Comparison of ENCODE assay signal across 21 cellular contexts in the genomic region with DNA sequence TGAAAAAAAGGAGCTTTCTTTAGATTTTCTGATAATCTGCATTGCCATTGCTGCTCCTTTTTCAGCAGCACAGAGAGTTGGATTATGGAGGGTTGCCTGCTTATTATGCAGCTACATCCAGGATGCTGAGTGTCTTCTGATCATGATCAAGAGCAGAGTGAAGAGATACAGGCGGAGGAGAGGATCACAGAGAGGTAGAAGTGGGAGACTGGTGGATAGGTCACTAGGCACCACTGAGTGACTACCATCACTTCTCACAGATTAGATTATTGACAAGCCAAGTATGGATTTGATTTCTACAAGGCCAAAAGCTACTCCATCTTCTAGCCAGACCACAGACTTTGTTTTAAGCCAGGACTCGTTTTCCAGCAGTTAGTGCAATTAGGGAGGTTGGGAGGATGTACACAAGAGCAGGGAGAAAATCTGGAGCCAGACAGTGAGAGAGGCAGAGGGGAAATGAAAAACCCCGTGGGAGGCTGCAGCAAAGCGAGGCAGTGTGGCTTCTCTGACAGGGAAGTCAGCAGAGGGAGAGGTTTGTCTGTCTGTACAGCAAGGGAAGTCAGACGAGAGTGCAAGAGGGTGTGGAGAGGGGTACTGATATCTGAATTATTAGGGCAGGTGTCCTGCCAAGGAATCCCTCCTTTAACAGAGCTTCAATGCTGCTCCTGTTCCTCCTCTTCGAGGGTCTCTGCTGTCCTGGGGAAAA. TPM values are rescaled to one million over a fixed set of nuclear protein-coding genes. Genes with fewer than 3 reads are reported as not detected.
DNase-seq lines count a peak whose midpoint lies in the region; TF ChIP-seq lines count a peak whose summit lies in the region.
"Had no signal": no experiment of that assay in that cellular context is flagged by ENCODE, and none has a peak within 500 bp of the region (broad histone marks: within the 10 kb centered on the region; RNA-seq: fewer than 3 reads in every experiment).

A gene (plus strand): TSS at position 562 of the 706 bp plus-strand sequence. CDS start 95 bp downstream, at position 657.

- no peaks in the 10 kb centered on the region for H3K9me2 ChIP-seq in Karpas-422 (replicated peaks; ENCODE audit: insufficient read depth, low read length)

- DNase-seq in SKM-1 treated with dmso at 0.1 percent for 144 hours (lab: John Stamatoyannopoulos, UW; ENCODE audit: unreplicated experiment) (peak; percentile 27), SKM-1 (lab: John Stamatoyannopoulos, UW; ENCODE audit: unreplicated experiment) (no peak), Karpas-422 (peak; percentile 44), mammary epithelial cell (no peak), NCI-H446 treated with DMSO at 0.1 percent for 48 hours (lab: John Stamatoyannopoulos, UW) (no peak), midbrain (lab: John Stamatoyannopoulos, UW) (no peak)
- DNase-seq in stimulated activated CD4-positive, alpha-beta T cell treated with anti-CD3 and anti-CD28 coated beads, Interleukin-4, amount 100 ng/mL, for 1 hour = no peak
- DNase-seq: 8988T; activated CD4-positive, alpha-beta T cell treated with anti-CD3 and anti-CD28 coated beads, Interleukin-2, amount 50 U/mL, for 1 hour; activated gamma-delta T cell; NCI-H1694; NCI-H774; stimulated activated naive CD8-positive, alpha-beta T cell treated with anti-CD3 and anti-CD28 coated beads, Interleukin-15, amount 100 ng/mL, for 72 hours; trophoblast cell had no signal

- H3K9ac ChIP-seq in Karpas-422 (ENCODE audit: low read length) (no peak within 1 kb of the TSS), iPS-15b (ENCODE audit: low read depth, low read length) (peak within 1 kb of the TSS; percentile 30), mammary epithelial cell (ENCODE audit: insufficient read depth, low read length) (no peak within 1 kb of the TSS)

- in situ Hi-C loops in mammary epithelial cell (cut with MboI; ENCODE audit: low sequenced_read_pairs in 2 of 2) = no loop called here

- H3K36me3 ChIP-seq in Karpas-422 (ENCODE audit: insufficient read depth, low read length) = no peaks in the 10 kb centered on the region
- H3K36me3 ChIP-seq in iPS-15b (ENCODE audit: control insufficient read depth, insufficient read depth, low read length) = no peaks in the 10 kb centered on the region
- H3K36me3 ChIP-seq in mammary epithelial cell (ENCODE audit: insufficient read depth, low read length) = no peaks in the 10 kb centered on the region
- H3K36me3 ChIP-seq: prostate gland had no signal

- 16% methylated on average over 6 of the region's 6 CpGs for WGBS in mammary epithelial cell (ENCODE audit: low coverage, missing lambda C conversion rate)

- no TSS peak for BruUV-seq in mammary epithelial cell (replicated peaks; lab: Mats Ljungman, UMichigan)

- no peaks in the 10 kb centered on the region for H3K9me3 ChIP-seq in Karpas-422 (ENCODE audit: low read length)
- H3K9me3 ChIP-seq in iPS-15b (ENCODE audit: control insufficient read depth, insufficient read depth, low read length) = no peaks in the 10 kb centered on the region
- no peaks in the 10 kb centered on the region for H3K9me3 ChIP-seq in mammary epithelial cell (replicated peaks; ENCODE audit: insufficient read depth, low read length)
- H3K9me3 ChIP-seq: prostate gland had no signal

- no peaks in the 10 kb centered on the region for H3K79me2 ChIP-seq in Karpas-422 (ENCODE audit: low read length)
- no peaks in the 10 kb centered on the region for H3K79me2 ChIP-seq in mammary epithelial cell (ENCODE audit: insufficient read depth, low read length)

- H3K4me3 ChIP-seq in Karpas-422 (ENCODE audit: low read length) (no peak within 1 kb of the TSS), iPS-15b (ENCODE audit: low read depth, low read length) (no peak within 1 kb of the TSS), mammary epithelial cell (replicated peaks in 1 of 3; ENCODE audit: insufficient read depth in 1 of 3, low read depth in 2 of 3, low read length in 3 of 3) (no peak within 1 kb of the TSS)
- H3K4me3 ChIP-seq: coronary artery, prostate gland had no signal

- H3K27ac ChIP-seq in Karpas-422 (ENCODE audit: low read length) (no peak within 1 kb of the TSS), mammary epithelial cell (ENCODE audit: insufficient read depth, low read depth, low read length) (no peak within 1 kb of the TSS)
- H3K27ac ChIP-seq: coronary artery, HL-60, prostate gland had no signal

- CTCF ChIA-PET in mammary epithelial cell (lab: Charles Lee; ENCODE audit: low non-redundant PET) = no interaction called here

- H3K4me1 ChIP-seq in Karpas-422 (ENCODE audit: low read length) (no peaks in the 10 kb centered on the region), iPS-15b (ENCODE audit: control insufficient read depth, insufficient read depth, low read length) (no peaks in the 10 kb centered on the region), mammary epithelial cell (ENCODE audit: insufficient read depth, low read length) (no peaks in the 10 kb centered on the region)
- H3K4me1 ChIP-seq: prostate gland had no signal

- H2AFZ ChIP-seq in Karpas-422 (ENCODE audit: low read length) (no peak within 1 kb of the TSS), mammary epithelial cell (ENCODE audit: low read depth, low read length) (no peak within 1 kb of the TSS)

- intact Hi-C loops in mammary epithelial cell (cut with micrococcal nuclease) = no loop called here

- H3K27me3 ChIP-seq in Karpas-422 (ENCODE audit: low read length) = no peaks in the 10 kb centered on the region
- no peaks in the 10 kb centered on the region for H3K27me3 ChIP-seq in iPS-15b (ENCODE audit: control insufficient read depth, insufficient read depth, low read length)
- H3K27me3 ChIP-seq in mammary epithelial cell (ENCODE audit: insufficient read depth, low read length) = no peaks in the 10 kb centered on the region

- dilution Hi-C loops in mammary epithelial cell (cut with HindIII; ENCODE audit: low sequenced_read_pairs) = no loop called here

- H3K4me2 ChIP-seq in Karpas-422 (ENCODE audit: low read depth, low read length, poor library complexity, severe bottlenecking) (no peak within 1 kb of the TSS), mammary epithelial cell (ENCODE audit: insufficient read depth, low read depth, low read length) (no peak within 1 kb of the TSS)

- H4K20me1 ChIP-seq in Karpas-422 (ENCODE audit: insufficient read depth, low read depth, low read length) (no peaks in the 10 kb centered on the region), mammary epithelial cell (ENCODE audit: insufficient read depth, low read length) (no peaks in the 10 kb centered on the region)

- TF ChIP-seq CTCF in mammary epithelial cell (conservative IDR thresholded peaks at IDR 0.05 in 1 of 2, IDR thresholded peaks at IDR 0.05 in 1 of 2; ENCODE audit: extremely low read depth in 1 of 2, insufficient read depth in 1 of 2, low read depth in 1 of 2, low read length in 2 of 2) = no peak

RNA-seq across cellular contexts. Expression of the gene that starts here (rescaled TPM):
- not detected in 2 replicates for total RNA-seq in Karpas-422 (2014; rRNA removed; shearing (Covaris generic); ENCODE audit: low replicate concordance)
- not detected for total RNA-seq in mammary epithelial cell
- polyA plus RNA-seq in mammary epithelial cell = not detected
- not detected for polyA minus RNA-seq in mammary epithelial cell
- total RNA-seq: bronchial epithelial cell, MCF 10A had no signal
- polyA plus RNA-seq: BJ had no signal

Comparison
In these comparisons a context has a peak if more than half of its experiments do, and no peak if none do; other contexts are left out.
1. Peak in DNase-seq in Karpas-422; RNA of the gene not detected or under 1 TPM.